In genomic region chr18:2824865-2825264, GRCh38 we compare ENCODE assay signal across 20 cellular contexts.
"Had no signal": no experiment of that assay in that cellular context is flagged by ENCODE, and none has a peak within 500 bp of the region (broad histone marks: within the 10 kb centered on the region; RNA-seq: fewer than 3 reads in every experiment).

No MANE protein-coding gene starts in this region.

- H3K9me3 ChIP-seq: MG63, SJCRH30 had no signal

- H3K27me3 ChIP-seq: MG63, SJCRH30 had no signal

- ATAC-seq: Panc1, PC-3, Right ventricle myocardium inferior, SK-N-SH treated with all-trans-retinoic acid at 6 μM for 48 hours had no signal

- H3K4me3 ChIP-seq: MG63, SJCRH30 had no signal

- DNase-seq: Karpas-422, KG1, MG63, NCI-H1092 treated with DMSO at 0.1 percent for 48 hours, NCI-H1436, NCI-H187, NCI-H2029, NCI-H2081 treated with DMSO at 0.1 percent for 48 hours, NCI-H2171, NCI-H226, NCI-H446, NCI-H510A, NCI-H69, NCI-H774, PC-3, SHP77 treated with DMSO at 0.1 percent for 48 hours, SJCRH30 had no signal

- H3K36me3 ChIP-seq: MG63, SJCRH30 had no signal

- H3K27ac ChIP-seq: SJCRH30 had no signal

- H3K4me1 ChIP-seq: SJCRH30 had no signal
